In genomic region chr3:151827816-151828215, GRCh38 we compare ENCODE assay signal across 30 cellular contexts. TPM values are rescaled to one million over a fixed set of nuclear protein-coding genes. Genes with fewer than 3 reads are reported as not detected.
"Had no signal": no experiment of that assay in that cellular context is flagged by ENCODE, and none has a peak within 500 bp of the region (broad histone marks: within the 10 kb centered on the region; RNA-seq: fewer than 3 reads in every experiment).

No MANE protein-coding gene starts in this region.

- FAIRE-seq: astrocyte, endothelial cell of umbilical vein, islet of Langerhans, pancreas, small intestine, TTC549 had no signal

- H3K9me3 Mint-ChIP-seq: effector memory CD8-positive, alpha-beta T cell had no signal

- H3K4me1 Mint-ChIP-seq: nephron had no signal

- H3K4me3 Mint-ChIP-seq: activated CD8-positive, alpha-beta T cell treated with anti-CD3 and anti-CD28 coated beads, Interleukin-2, amount 10 ng/mL, durations not matched to agents 7 days and 5 days; activated naive CD8-positive, alpha-beta T cell; effector memory CD8-positive, alpha-beta T cell; nephron had no signal

- H3K27ac ChIP-seq: colonic mucosa, dorsolateral prefrontal cortex, esophagus muscularis mucosa, gastroesophageal sphincter, neutrophil, pancreas, testis, uterus had no signal

- H3K27me3 ChIP-seq: colonic mucosa, dorsolateral prefrontal cortex, esophagus muscularis mucosa, gastroesophageal sphincter, neutrophil, pancreas, testis, uterus had no signal

- H3K36me3 Mint-ChIP-seq: activated naive CD8-positive, alpha-beta T cell had no signal

- H3K9me3 ChIP-seq: colonic mucosa, neutrophil, pancreas, testis, uterus had no signal

- H3K27ac Mint-ChIP-seq: activated CD8-positive, alpha-beta T cell treated with anti-CD3 and anti-CD28 coated beads, Interleukin-2, amount 10 ng/mL, durations not matched to agents 7 days and 5 days; activated naive CD8-positive, alpha-beta T cell; effector memory CD8-positive, alpha-beta T cell; nephron had no signal

- ATAC-seq: activated CD8-positive, alpha-beta T cell treated with anti-CD3 and anti-CD28 coated beads, Interleukin-2, amount 10 ng/mL, durations not matched to agents 7 days and 5 days; effector memory CD8-positive, alpha-beta T cell; gastroesophageal sphincter; left colon; pancreas; right cardiac atrium had no signal

- H3K4me3 ChIP-seq: colonic mucosa, dorsolateral prefrontal cortex, esophagus muscularis mucosa, gastroesophageal sphincter, pancreas, testis, uterus had no signal

- H3K4me1 ChIP-seq: colonic mucosa, esophagus muscularis mucosa, gastroesophageal sphincter, pancreas, testis, uterus had no signal

- H3K36me3 ChIP-seq: colonic mucosa, esophagus muscularis mucosa, gastroesophageal sphincter, neutrophil, pancreas, uterus had no signal

- DNase-seq: activated CD4-positive, alpha-beta T cell treated with anti-CD3 and anti-CD28 coated beads for 1 hour; activated CD4-positive, alpha-beta T cell treated with anti-CD3 and anti-CD28 coated beads, Interleukin-2, amount 50 U/mL, for 1 hour; activated CD8-positive, alpha-beta T cell treated with anti-CD3 and anti-CD28 coated beads, Interleukin-2, amount 10 ng/mL, durations not matched to agents 7 days and 5 days; colonic mucosa; dorsolateral prefrontal cortex; effector memory CD8-positive, alpha-beta T cell; head of caudate nucleus; hypothalamus; left colon; mesenchymal stem cell; pancreas; right cardiac atrium; small intestine; stimulated activated CD4-positive, alpha-beta T cell treated with anti-CD3 and anti-CD28 coated beads, Interleukin-15, amount 100 ng/mL, for 24 hours; stimulated activated naive CD4-positive, alpha-beta T cell; testis; trophoblast cell; uterus had no signal

RNA-seq across cellular contexts. Expression of gene AADAC, which starts 13.9 kb away (rescaled TPM):
- total RNA-seq: activated CD8-positive, alpha-beta T cell treated with anti-CD3 and anti-CD28 coated beads, Interleukin-2, amount 10 ng/mL, durations not matched to agents 7 days and 5 days; astrocyte; dorsolateral prefrontal cortex; esophagus muscularis mucosa; left colon; mononuclear cell; myocyte; pulmonary artery endothelial cell had no signal
- polyA plus RNA-seq: right cardiac atrium had no signal

RNA-seq across cellular contexts. Expression of gene SUCNR1, which starts 45.6 kb away (rescaled TPM):
- total RNA-seq: activated CD8-positive, alpha-beta T cell treated with anti-CD3 and anti-CD28 coated beads, Interleukin-2, amount 10 ng/mL, durations not matched to agents 7 days and 5 days; astrocyte; endothelial cell of umbilical vein; myocyte had no signal
- polyA plus RNA-seq: endothelial cell of umbilical vein had no signal
